ENCODE assay signal across 8 cellular contexts in the genomic region with DNA sequence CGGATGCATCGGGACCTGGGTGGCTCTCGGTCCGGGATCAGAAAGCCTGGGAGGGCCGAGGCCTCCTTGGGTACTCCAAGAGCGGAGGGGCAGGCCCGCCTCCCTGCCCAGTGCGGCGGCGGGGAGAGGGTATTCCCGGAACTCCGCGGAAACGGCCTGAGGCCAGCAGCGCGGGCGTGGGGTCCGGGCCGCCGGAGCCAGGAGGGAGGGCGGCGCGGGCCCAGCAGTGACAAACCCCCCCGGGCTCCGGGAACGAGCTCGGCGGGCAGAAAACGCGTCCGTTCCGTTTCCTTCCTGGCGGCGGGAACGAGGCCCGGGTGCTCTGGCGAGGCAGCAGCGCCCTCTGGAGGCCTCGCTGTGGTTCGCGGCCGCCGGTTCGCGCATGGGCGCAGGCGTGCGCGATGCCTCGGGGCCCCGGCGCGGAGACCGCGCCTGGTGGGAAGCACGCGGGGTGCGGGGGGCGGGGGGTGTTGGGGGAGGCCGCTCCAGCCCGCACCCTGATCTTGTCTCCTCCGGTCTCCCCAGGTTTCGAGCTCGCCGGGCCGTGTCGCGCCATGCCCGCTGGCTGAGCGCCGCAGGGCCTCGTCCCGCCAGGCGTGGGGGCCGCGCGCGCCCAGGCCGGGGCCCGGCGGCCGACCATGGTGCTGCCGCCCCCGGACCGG. TPM values are rescaled to one million over a fixed set of nuclear protein-coding genes. Genes with fewer than 3 reads are reported as not detected.
A peak's percentile ranks its signal among the peaks of the same experiment; 100 is the strongest.
DNase-seq lines count a peak whose midpoint lies in the region; ATAC-seq and TF ChIP-seq lines count a peak whose summit lies in the region.

No MANE protein-coding gene starts in this region.

- H3K4me3 Mint-ChIP-seq in activated CD4-positive, alpha-beta T cell treated with anti-CD3 and anti-CD28 coated beads, Interleukin-2, amount 10 ng/mL, durations not matched to agents 7 days and 5 days = no peak overlapping the region

- TF ChIP-seq RAD21 in liver (IDR thresholded peaks at IDR 0.05) = peak; percentile 78 to 82

- H3K27ac ChIP-seq in liver (ENCODE audit: low read depth in 1 of 2, low read length in 2 of 2) = peak overlapping the region; percentile 6 to 54

- TF ChIP-seq CTCF in AG04449 (IDR thresholded peaks at IDR 0.05; ENCODE audit: insufficient read depth, low read length, missing control alignments) (peak; percentile 95), liver (IDR thresholded peaks at IDR 0.05; ENCODE audit: low read depth, low read length, missing input control) (peak; percentile 78)

- H3K27me3 ChIP-seq in liver (ENCODE audit: control insufficient read depth in 4 of 4, insufficient read depth in 4 of 4, low read length in 3 of 4) = no peaks in the 10 kb centered on the region

- H3K9me3 Mint-ChIP-seq in activated CD4-positive, alpha-beta T cell treated with anti-CD3 and anti-CD28 coated beads, Interleukin-2, amount 10 ng/mL, durations not matched to agents 7 days and 5 days = no peaks in the 10 kb centered on the region

- peak; percentile 50 for ATAC-seq in GM21360 (IDR thresholded peaks at IDR 0.05; ENCODE audit: unreplicated experiment)
- no peak for ATAC-seq in HG02678 (IDR thresholded peaks at IDR 0.05; ENCODE audit: unreplicated experiment)

- POLR2A ChIA-PET in AG04449 (lab: Yijun Ruan, JAX) = interaction anchor here (1.0 kb wide), 1 partner anchor 36 kb away, joined by 3 read pairs; no protein-coding TSS in a partner anchor
- POLR2A ChIA-PET in activated CD4-positive, alpha-beta T cell treated with anti-CD3 and anti-CD28 coated beads, Interleukin-2, amount 10 ng/mL, durations not matched to agents 7 days and 5 days (lab: Charles Lee) = interaction anchor here (0.6 kb wide), 1 partner anchor 158 kb away, joined by 3 read pairs; no protein-coding TSS in a partner anchor

- H3K4me1 ChIP-seq in liver (ENCODE audit: control insufficient read depth in 4 of 4, insufficient read depth in 4 of 4, low read length in 3 of 4) = peaks cover 9 to 30% (median 20%) of the 10 kb centered on the region in 4 donors

- DNase-seq in AG04449 (ENCODE audit: low read depth, low spot score) (no peak), NCI-H2227 treated with DMSO at 0.1 percent for 48 hours (lab: John Stamatoyannopoulos, UW) (peak; percentile 38), dedifferentiated amniotic fluid mesenchymal stem cell (ENCODE audit: extremely low spot score) (peak; percentile 44)
- peak; percentile 81 for DNase-seq in activated CD4-positive, alpha-beta T cell treated with anti-CD3 and anti-CD28 coated beads, Interleukin-2, amount 10 ng/mL, durations not matched to agents 7 days and 5 days
- peak; percentile 84 to 87 for DNase-seq in stimulated activated CD4-positive, alpha-beta T cell treated with anti-CD3 and anti-CD28 coated beads, Interleukin-2, amount 100 ng/mL, for 24 hours

- no peak overlapping the region for H3K9ac ChIP-seq in liver (ENCODE audit: low read depth in 1 of 2, low read length in 2 of 2)

- H3K27ac Mint-ChIP-seq in activated CD4-positive, alpha-beta T cell treated with anti-CD3 and anti-CD28 coated beads, Interleukin-2, amount 10 ng/mL, durations not matched to agents 7 days and 5 days = no peak overlapping the region

- H3K9me3 ChIP-seq in liver (ENCODE audit: control insufficient read depth in 4 of 4, low read length in 3 of 4) = no peaks in the 10 kb centered on the region

- H3K36me3 Mint-ChIP-seq in activated CD4-positive, alpha-beta T cell treated with anti-CD3 and anti-CD28 coated beads, Interleukin-2, amount 10 ng/mL, durations not matched to agents 7 days and 5 days (ENCODE audit: low read depth) = no peaks in the 10 kb centered on the region

- H3K27me3 Mint-ChIP-seq in activated CD4-positive, alpha-beta T cell treated with anti-CD3 and anti-CD28 coated beads, Interleukin-2, amount 10 ng/mL, durations not matched to agents 7 days and 5 days = peaks cover 29% of the 10 kb centered on the region

- peaks cover 25% of the 10 kb centered on the region for H3K4me1 Mint-ChIP-seq in activated CD4-positive, alpha-beta T cell treated with anti-CD3 and anti-CD28 coated beads, Interleukin-2, amount 10 ng/mL, durations not matched to agents 7 days and 5 days

- CTCF ChIA-PET in AG04449 (lab: Yijun Ruan, JAX) = interaction anchor here (0.8 to 1.6 kb wide), 17 partner anchors 9 to 325 kb away, joined by 3 to 16 read pairs (median 4); a partner anchor contains a TSS
- CTCF ChIA-PET in activated CD4-positive, alpha-beta T cell treated with anti-CD3 and anti-CD28 coated beads, Interleukin-2, amount 10 ng/mL, durations not matched to agents 7 days and 5 days (lab: Charles Lee) = interaction anchor here (0.6 to 2.1 kb wide), 15 partner anchors 9 to 451 kb away, joined by 3 to 9 read pairs (median 3); no protein-coding TSS in a partner anchor

- H3K4me3 ChIP-seq in AG04449 (ENCODE audit: low read depth, low read length) (peak overlapping the region; percentile 63), liver (ENCODE audit: low read depth in 1 of 3, low read length in 3 of 3) (peak overlapping the region in 2 of 3 donors; percentile 61 to 72)

- 4% methylated on average over 85 of the region's 85 CpGs for whole genome bisulfite sequencing in liver

- peaks cover 0 to 1% (median 0%) of the 10 kb centered on the region in 4 donors for H3K36me3 ChIP-seq in liver (ENCODE audit: control insufficient read depth in 4 of 4, insufficient read depth in 3 of 4, low read depth in 1 of 4, low read length in 3 of 4)

TF ChIP-seq in liver, 16 proteins besides CTCF, POLR2A, EP300 and RAD21:
- peak in 1 of 2 donors; percentile 23 for TF ChIP-seq GABPA (IDR thresholded peaks at IDR 0.05 in 1 of 2, conservative IDR thresholded peaks at IDR 0.05 in 1 of 2)
- TF ChIP-seq HNF4G (IDR thresholded peaks at IDR 0.05) = no peak
TF ChIP-seq in liver: peak in this region for 1.

RNA-seq across cellular contexts. Expression of a gene that starts 1.9 kb away (rescaled TPM):
- 1 to 10 TPM; 4.6 TPM for total RNA-seq in activated CD4-positive, alpha-beta T cell treated with anti-CD3 and anti-CD28 coated beads, Interleukin-2, amount 10 ng/mL, durations not matched to agents 7 days and 5 days
- under 1 TPM; 0.33 to 0.37 TPM for total RNA-seq in liver
- polyA plus RNA-seq in liver = 1 to 10 TPM in 1 of 2 donors, not detected in 1; 1.5 TPM

RNA-seq across cellular contexts. Expression of a gene that starts 37.3 kb away (rescaled TPM):
- total RNA-seq in activated CD4-positive, alpha-beta T cell treated with anti-CD3 and anti-CD28 coated beads, Interleukin-2, amount 10 ng/mL, durations not matched to agents 7 days and 5 days = 10 to 100 TPM; 40.7 to 53.2 TPM
- total RNA-seq in liver = 1 to 10 TPM; 2.2 to 7.5 TPM
- 1 to 10 TPM in 1 of 2 donors, under 1 TPM in 1; 0.97 to 4.2 TPM for polyA plus RNA-seq in liver

RNA-seq across cellular contexts. Expression of a gene that starts 41.6 kb away (rescaled TPM):
- total RNA-seq in activated CD4-positive, alpha-beta T cell treated with anti-CD3 and anti-CD28 coated beads, Interleukin-2, amount 10 ng/mL, durations not matched to agents 7 days and 5 days = 100 to 1,000 TPM; 702 to 753 TPM
- 1 to 10 TPM; 1.4 to 1.8 TPM for total RNA-seq in liver
- polyA plus RNA-seq in liver = 10 to 100 TPM in 1 of 2 donors, 1 to 10 TPM in 1; 6.0 to 11.4 TPM

RNA-seq across cellular contexts. Expression of a gene that starts 53.7 kb away (rescaled TPM):
- 1 to 10 TPM in 1 of 2 experiments, under 1 TPM in 1; 0.64 to 1.8 TPM for total RNA-seq in activated CD4-positive, alpha-beta T cell treated with anti-CD3 and anti-CD28 coated beads, Interleukin-2, amount 10 ng/mL, durations not matched to agents 7 days and 5 days
- 10 to 100 TPM in 1 of 2 donors, 1 to 10 TPM in 1; 4.3 to 10.9 TPM for total RNA-seq in liver
- 10 to 100 TPM; 30.6 to 40.0 TPM for polyA plus RNA-seq in liver

Comparison
In these comparisons a context has a peak if more than half of its experiments do, and no peak if none do; other contexts are left out.
1. RNA of a gene that starts 1.9 kb away (total RNA-seq): 4.6 TPM in activated CD4-positive, alpha-beta T cell treated with anti-CD3 and anti-CD28 coated beads, Interleukin-2, amount 10 ng/mL, durations not matched to agents 7 days and 5 days; 0.33 to 0.37 TPM in liver; every median in the first group is over 4 times any median in the second.
2. RNA of a gene that starts 37.3 kb away (total RNA-seq): 40.7 to 53.2 TPM in activated CD4-positive, alpha-beta T cell treated with anti-CD3 and anti-CD28 coated beads, Interleukin-2, amount 10 ng/mL, durations not matched to agents 7 days and 5 days; 2.2 to 7.5 TPM in liver; every median in the first group is over 4 times any median in the second.
3. RNA of a gene that starts 41.6 kb away (total RNA-seq): 702 to 753 TPM in activated CD4-positive, alpha-beta T cell treated with anti-CD3 and anti-CD28 coated beads, Interleukin-2, amount 10 ng/mL, durations not matched to agents 7 days and 5 days; 1.4 to 1.8 TPM in liver; every median in the first group is over 100 times any median in the second.